17 cellular contexts compared by ENCODE assay signal in genomic region chr10:35460852-35461460, GRCh38.
DNase-seq lines count a peak whose midpoint lies in the region; ATAC-seq, FAIRE-seq and TF ChIP-seq lines count a peak whose summit lies in the region.
"Had no signal": no experiment of that assay in that cellular context is flagged by ENCODE, and none has a peak within 500 bp of the region (broad histone marks: within the 10 kb centered on the region; RNA-seq: fewer than 3 reads in every experiment).

No MANE protein-coding gene starts in this region.

- POLR2A ChIA-PET in activated CD8-positive, alpha-beta T cell treated with anti-CD3 and anti-CD28 coated beads for 36 hours (lab: Charles Lee) = interaction anchor here (0.9 kb wide), 1 partner anchor 23 kb away, joined by 3 read pairs; no protein-coding TSS in a partner anchor

- CTCF ChIA-PET in activated CD8-positive, alpha-beta T cell treated with anti-CD3 and anti-CD28 coated beads for 36 hours (lab: Charles Lee) = no interaction called here

- H3K4me3 ChIP-seq in left ventricle myocardium inferior (no peak overlapping the region), fibroblast of villous mesenchyme (ENCODE audit: low read depth, low read length) (no peak overlapping the region), upper lobe of right lung (no peak overlapping the region)
- H3K4me3 ChIP-seq: ovary, SJSA1, skin epidermis had no signal

- H3K4me1 ChIP-seq in left ventricle myocardium inferior (peaks cover 100% of the 10 kb centered on the region), upper lobe of right lung (peaks cover 34% of the 10 kb centered on the region)
- H3K4me1 ChIP-seq: Caco-2 had no signal

- intact Hi-C loops in left ventricle myocardium inferior (cut with micrococcal nuclease) = no loop called here
- intact Hi-C loops in cardiac septum (cut with DNase I) = no loop called here
- intact Hi-C loops in activated CD8-positive, alpha-beta T cell treated with anti-CD3 and anti-CD28 coated beads for 36 hours (cut with micrococcal nuclease) = no loop called here
- intact Hi-C loops in upper lobe of right lung (cut with DNase I) = no loop called here

- H3K36me3 ChIP-seq in left ventricle myocardium inferior (no peaks in the 10 kb centered on the region), upper lobe of right lung (no peaks in the 10 kb centered on the region)
- H3K36me3 ChIP-seq: ovary, SJSA1 had no signal

- DNase-seq in left ventricle myocardium inferior (no peak), cardiac septum (ENCODE audit: low spot score) (no peak), fibroblast of villous mesenchyme (ENCODE audit: low read depth) (peak; percentile 33), upper lobe of right lung (no peak), H54 (ENCODE audit: insufficient read length, low spot score) (no peak)
- no peak for DNase-seq in activated CD8-positive, alpha-beta T cell treated with anti-CD3 and anti-CD28 coated beads for 36 hours
- no peak for DNase-seq in effector CD4-positive, alpha-beta T cell
- DNase-seq: activated CD4-positive, alpha-beta memory T cell treated with anti-CD3 and anti-CD28 coated beads, Interleukin-2, amount 10 ng/mL, durations not matched to agents 7 days and 5 days; Caco-2; GDM1; kidney; midbrain; ovary; stimulated activated naive B cell treated with anti-CD40 and anti-IgM and Interleukin-4, amounts not matched to agents 10 μg/mL and 1 μg/mL and 100 μg/mL, for 72 hours had no signal

- no peaks in the 10 kb centered on the region for H3K27me3 Mint-ChIP-seq in activated CD8-positive, alpha-beta T cell treated with anti-CD3 and anti-CD28 coated beads for 36 hours
- H3K27me3 Mint-ChIP-seq: activated CD4-positive, alpha-beta memory T cell treated with anti-CD3 and anti-CD28 coated beads, Interleukin-2, amount 10 ng/mL, durations not matched to agents 7 days and 5 days; stimulated activated naive B cell treated with anti-CD40 and anti-IgM and Interleukin-4, amounts not matched to agents 10 μg/mL and 1 μg/mL and 100 μg/mL, for 72 hours had no signal

- H3K9me3 Mint-ChIP-seq in activated CD8-positive, alpha-beta T cell treated with anti-CD3 and anti-CD28 coated beads for 36 hours = no peaks in the 10 kb centered on the region
- H3K9me3 Mint-ChIP-seq: activated CD4-positive, alpha-beta memory T cell treated with anti-CD3 and anti-CD28 coated beads, Interleukin-2, amount 10 ng/mL, durations not matched to agents 7 days and 5 days; stimulated activated naive B cell treated with anti-CD40 and anti-IgM and Interleukin-4, amounts not matched to agents 10 μg/mL and 1 μg/mL and 100 μg/mL, for 72 hours had no signal

- TF ChIP-seq CTCF in left ventricle myocardium inferior (IDR thresholded peaks at IDR 0.05; ENCODE audit: borderline replicate concordance) (no peak), fibroblast of villous mesenchyme (IDR thresholded peaks at IDR 0.05; ENCODE audit: insufficient read depth, low read depth, low read length) (no peak), upper lobe of right lung (IDR thresholded peaks at IDR 0.05) (no peak)
- TF ChIP-seq CTCF in activated CD8-positive, alpha-beta T cell treated with anti-CD3 and anti-CD28 coated beads for 36 hours (IDR thresholded peaks at IDR 0.05) = no peak

- ATAC-seq in activated CD8-positive, alpha-beta T cell treated with anti-CD3 and anti-CD28 coated beads for 36 hours = no peak
- ATAC-seq in upper lobe of right lung (peak; percentile 35), GM21360 (IDR thresholded peaks at IDR 0.05; ENCODE audit: unreplicated experiment) (no peak)
- ATAC-seq: stimulated activated naive B cell treated with anti-CD40 and anti-IgM and Interleukin-4, amounts not matched to agents 10 μg/mL and 1 μg/mL and 100 μg/mL, for 72 hours had no signal

- H3K27ac Mint-ChIP-seq in activated CD8-positive, alpha-beta T cell treated with anti-CD3 and anti-CD28 coated beads for 36 hours = peak overlapping the region; percentile 6
- H3K27ac Mint-ChIP-seq: activated CD4-positive, alpha-beta memory T cell treated with anti-CD3 and anti-CD28 coated beads, Interleukin-2, amount 10 ng/mL, durations not matched to agents 7 days and 5 days; stimulated activated naive B cell treated with anti-CD40 and anti-IgM and Interleukin-4, amounts not matched to agents 10 μg/mL and 1 μg/mL and 100 μg/mL, for 72 hours had no signal

- no peak for TF ChIP-seq POLR2A in H54 (IDR thresholded peaks at IDR 0.05; ENCODE audit: low read depth, low read length)

- H3K36me3 Mint-ChIP-seq in activated CD8-positive, alpha-beta T cell treated with anti-CD3 and anti-CD28 coated beads for 36 hours (ENCODE audit: low read depth) = no peaks in the 10 kb centered on the region

- H3K4me1 Mint-ChIP-seq in activated CD8-positive, alpha-beta T cell treated with anti-CD3 and anti-CD28 coated beads for 36 hours (ENCODE audit: low read depth) = peaks cover 16% of the 10 kb centered on the region

- FAIRE-seq in H54 (lab: Jason Lieb, UNC) = no peak
- FAIRE-seq: kidney had no signal

- H3K4me3 Mint-ChIP-seq in activated CD8-positive, alpha-beta T cell treated with anti-CD3 and anti-CD28 coated beads for 36 hours = no peak overlapping the region
- H3K4me3 Mint-ChIP-seq: activated CD4-positive, alpha-beta memory T cell treated with anti-CD3 and anti-CD28 coated beads, Interleukin-2, amount 10 ng/mL, durations not matched to agents 7 days and 5 days; stimulated activated naive B cell treated with anti-CD40 and anti-IgM and Interleukin-4, amounts not matched to agents 10 μg/mL and 1 μg/mL and 100 μg/mL, for 72 hours had no signal

- no peaks in the 10 kb centered on the region for H3K9me3 ChIP-seq in left ventricle myocardium inferior (replicated peaks)
- no peaks in the 10 kb centered on the region for H3K9me3 ChIP-seq in upper lobe of right lung
- H3K9me3 ChIP-seq: Caco-2, ovary, SJSA1 had no signal

- H3K27ac ChIP-seq in left ventricle myocardium inferior (replicated peaks) (peak overlapping the region; percentile 34), upper lobe of right lung (no peak overlapping the region)
- H3K27ac ChIP-seq: ovary, SJSA1, skin epidermis had no signal

- no peaks in the 10 kb centered on the region for H3K27me3 ChIP-seq in left ventricle myocardium inferior (ENCODE audit: low read depth)
- H3K27me3 ChIP-seq in upper lobe of right lung = no peaks in the 10 kb centered on the region
- H3K27me3 ChIP-seq: ovary, SJSA1 had no signal
